Comparison of ENCODE assay signal across 21 cellular contexts in the genomic region with DNA sequence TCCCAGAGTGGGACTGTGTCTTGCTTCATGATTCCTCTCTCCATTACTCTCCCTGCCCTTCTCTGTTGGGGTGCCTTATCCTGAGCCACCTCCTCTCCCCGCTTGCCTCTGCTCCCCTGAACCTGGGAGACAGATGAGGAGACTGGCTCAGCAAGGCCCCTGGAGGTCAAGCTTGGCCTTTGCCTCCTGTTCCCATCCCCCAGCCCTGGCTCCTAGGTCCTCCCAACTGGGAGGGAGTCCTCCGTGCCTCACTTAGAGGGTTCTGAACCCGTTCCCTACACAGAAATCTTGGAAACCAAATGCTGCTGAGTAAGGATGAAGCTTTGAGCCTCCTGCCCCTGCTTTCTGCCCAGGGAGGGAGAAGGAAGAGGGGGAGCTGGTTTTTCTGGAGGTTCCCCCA. TPM values are rescaled to one million over a fixed set of nuclear protein-coding genes. Genes with fewer than 3 reads are reported as not detected.
A peak's percentile ranks its signal among the peaks of the same experiment; 100 is the strongest.
DNase-seq lines count a peak whose midpoint lies in the region; ATAC-seq and TF ChIP-seq lines count a peak whose summit lies in the region.
"Had no signal": no experiment of that assay in that cellular context is flagged by ENCODE, and none has a peak within 500 bp of the region (broad histone marks: within the 10 kb centered on the region; RNA-seq: fewer than 3 reads in every experiment).

No MANE protein-coding gene starts in this region.

- peaks cover 0 to 4% of the 10 kb centered on the region in 2 donors for H3K36me3 Mint-ChIP-seq in activated T-cell treated with anti-CD3 and anti-CD28 coated beads, Interleukin-2, amount 50 U/mL, for 72 hours (ENCODE audit: insufficient read depth in 2 of 2)
- peaks cover 20% of the 10 kb centered on the region for H3K36me3 Mint-ChIP-seq in endothelial cell (ENCODE audit: low read depth, unreplicated experiment)

- H3K4me2 ChIP-seq in osteoblast (ENCODE audit: insufficient read depth, low read length): no peak overlapping the region

- H3K9me3 Mint-ChIP-seq in activated T-cell treated with anti-CD3 and anti-CD28 coated beads, Interleukin-2, amount 50 U/mL, for 72 hours: no peaks in the 10 kb centered on the region
- no peaks in the 10 kb centered on the region for H3K9me3 Mint-ChIP-seq in endothelial cell (ENCODE audit: unreplicated experiment)
- H3K9me3 Mint-ChIP-seq: CD8-positive, alpha-beta T cell had no signal

- H3K4me3 Mint-ChIP-seq in activated T-cell treated with anti-CD3 and anti-CD28 coated beads, Interleukin-2, amount 50 U/mL, for 72 hours: no peak overlapping the region
- H3K4me3 Mint-ChIP-seq in endothelial cell (ENCODE audit: unreplicated experiment): peak overlapping the region; percentile 59
- H3K4me3 Mint-ChIP-seq: CD8-positive, alpha-beta T cell had no signal

- H3K27ac ChIP-seq in RWPE2 (ENCODE audit: poor library complexity, severe bottlenecking): no peak overlapping the region
- no peak overlapping the region for H3K27ac ChIP-seq in osteoblast (ENCODE audit: low read depth, low read length)
- H3K27ac ChIP-seq in brain microvascular endothelial cell: no peak overlapping the region
- H3K27ac ChIP-seq: SJCRH30 had no signal

- in situ Hi-C loops in brain microvascular endothelial cell (cut with HindIII; ENCODE audit: low pct_ligation_motif_present, low sequenced_read_pairs): no loop called here

- H3K4me1 ChIP-seq in RWPE2 (ENCODE audit: insufficient read depth, poor library complexity, severe bottlenecking) (no peaks in the 10 kb centered on the region), osteoblast (ENCODE audit: insufficient read depth, low read length) (no peaks in the 10 kb centered on the region)
- H3K4me1 ChIP-seq: SJCRH30 had no signal

- no peak for ATAC-seq in activated T-cell treated with anti-CD3 and anti-CD28 coated beads, Interleukin-2, amount 50 U/mL, for 72 hours (replicated peaks in 1 of 2)
- peak; percentile 11; the same call in 1 of the 3 replicates for ATAC-seq in RWPE2 (ENCODE audit: low read depth)
- ATAC-seq: CD8-positive, alpha-beta T cell; GM12878; Panc1 had no signal

- no peaks in the 10 kb centered on the region for H3K27me3 Mint-ChIP-seq in activated T-cell treated with anti-CD3 and anti-CD28 coated beads, Interleukin-2, amount 50 U/mL, for 72 hours (ENCODE audit: low read depth)
- H3K27me3 Mint-ChIP-seq in endothelial cell (ENCODE audit: unreplicated experiment): peaks cover 1% of the 10 kb centered on the region

- TF ChIP-seq CTCF in RWPE2 (IDR thresholded peaks at IDR 0.05; ENCODE audit: poor library complexity, severe bottlenecking) (no peak), endothelial cell (IDR thresholded peaks at IDR 0.05; ENCODE audit: unreplicated experiment) (no peak), osteoblast (IDR thresholded peaks at IDR 0.05; ENCODE audit: extremely low read depth, low read depth, low read length) (no peak), brain microvascular endothelial cell (IDR thresholded peaks at IDR 0.05; ENCODE audit: low read depth, low read length, missing control alignments) (no peak)

- no peak for DNase-seq in activated T-cell treated with anti-CD3 and anti-CD28 coated beads, Interleukin-2, amount 50 U/mL, for 72 hours
- no peak for DNase-seq in activated T-cell treated with anti-CD3 and anti-CD28 coated beads, Interleukin-2, amount 50 U/mL, for 48 hours
- DNase-seq in RWPE2 (ENCODE audit: low spot score) (no peak), endothelial cell (ENCODE audit: low spot score) (no peak), osteoblast (ENCODE audit: insufficient read length, low spot score, missing footprints) (peak; percentile 51), NCI-H146 (lab: John Stamatoyannopoulos, UW) (no peak), brain microvascular endothelial cell (no peak)
- DNase-seq: AML-193; C1 segment of cervical spinal cord; CD8-positive, alpha-beta T cell; DND-41; GOT3; IMR-90; NCI-H1694 treated with DMSO at 0.1 percent for 48 hours; NCI-H2081 treated with DMSO at 0.1 percent for 48 hours; NCI-H2171 treated with DMSO at 0.1 percent for 48 hours; NCI-H524 treated with DMSO at 0.1 percent for 48 hours; NCI-H82; SJCRH30 had no signal

- H2AFZ ChIP-seq in osteoblast (ENCODE audit: low read length): no peak overlapping the region

- H3K4me1 Mint-ChIP-seq in activated T-cell treated with anti-CD3 and anti-CD28 coated beads, Interleukin-2, amount 50 U/mL, for 72 hours (ENCODE audit: low read depth): no peaks in the 10 kb centered on the region
- no peaks in the 10 kb centered on the region for H3K4me1 Mint-ChIP-seq in endothelial cell (ENCODE audit: unreplicated experiment)

- H3K27me3 ChIP-seq in RWPE2 (ENCODE audit: insufficient read depth, poor library complexity, severe bottlenecking) (no peaks in the 10 kb centered on the region), osteoblast (ENCODE audit: insufficient read depth, low read length) (no peaks in the 10 kb centered on the region), brain microvascular endothelial cell (replicated peaks) (no peaks in the 10 kb centered on the region)
- H3K27me3 ChIP-seq: SJCRH30 had no signal

- no peaks in the 10 kb centered on the region for H3K9me3 ChIP-seq in RWPE2 (ENCODE audit: severe bottlenecking)
- H3K9me3 ChIP-seq in osteoblast (ENCODE audit: low read depth, low read length): no peaks in the 10 kb centered on the region
- H3K9me3 ChIP-seq: SJCRH30 had no signal

- H3K27ac Mint-ChIP-seq in activated T-cell treated with anti-CD3 and anti-CD28 coated beads, Interleukin-2, amount 50 U/mL, for 72 hours: peak overlapping the region; percentile 26
- H3K27ac Mint-ChIP-seq in endothelial cell (ENCODE audit: unreplicated experiment): no peak overlapping the region
- H3K27ac Mint-ChIP-seq: CD8-positive, alpha-beta T cell had no signal

- H3K79me2 ChIP-seq in osteoblast (ENCODE audit: insufficient read depth, low read length): no peaks in the 10 kb centered on the region

- H3K36me3 ChIP-seq in RWPE2 (ENCODE audit: low read depth) (peaks cover 23% of the 10 kb centered on the region), osteoblast (ENCODE audit: insufficient read depth, low read length) (peaks cover 23% of the 10 kb centered on the region), brain microvascular endothelial cell (replicated peaks) (peaks cover 41% of the 10 kb centered on the region)

- no peak overlapping the region for H3K4me3 ChIP-seq in RWPE2 (ENCODE audit: severe bottlenecking)
- no peak overlapping the region for H3K4me3 ChIP-seq in osteoblast (ENCODE audit: insufficient read depth, low read length)
- no peak overlapping the region for H3K4me3 ChIP-seq in brain microvascular endothelial cell (ENCODE audit: low read depth, low read length)
- H3K4me3 ChIP-seq: GM12878, SJCRH30 had no signal

- no peaks in the 10 kb centered on the region for H4K20me1 ChIP-seq in osteoblast (ENCODE audit: insufficient read depth, low read length)

RNA-seq across cellular contexts. Expression of gene ENDOG, which starts 9.8 kb away (rescaled TPM):
- total RNA-seq in activated T-cell treated with anti-CD3 and anti-CD28 coated beads, Interleukin-2, amount 50 U/mL, for 72 hours: 10 to 100 TPM; 12.7 to 15.0 TPM
- total RNA-seq in endothelial cell (ENCODE audit: unreplicated experiment): 8.1 TPM
- 17.4 and 18.0 TPM in 2 replicates for total RNA-seq in osteoblast

RNA-seq across cellular contexts. Expression of gene SPOUT1, which starts 21.1 kb away (rescaled TPM):
- 10 to 100 TPM; 64.8 to 69.1 TPM for total RNA-seq in activated T-cell treated with anti-CD3 and anti-CD28 coated beads, Interleukin-2, amount 50 U/mL, for 72 hours
- total RNA-seq in endothelial cell (ENCODE audit: unreplicated experiment) (62.1 TPM), osteoblast (10.1 and 10.3 TPM in 2 replicates)

RNA-seq across cellular contexts. Expression of gene TBC1D13, which starts 21.5 kb away (rescaled TPM):
- total RNA-seq in activated T-cell treated with anti-CD3 and anti-CD28 coated beads, Interleukin-2, amount 50 U/mL, for 72 hours: 10 to 100 TPM; 15.9 to 17.7 TPM
- total RNA-seq in endothelial cell (ENCODE audit: unreplicated experiment) (58.8 TPM), osteoblast (17.0 and 18.6 TPM in 2 replicates)

RNA-seq across cellular contexts. Expression of gene ZER1, which starts 36.8 kb away (rescaled TPM):
- 10 to 100 TPM; 30.6 to 32.6 TPM for total RNA-seq in activated T-cell treated with anti-CD3 and anti-CD28 coated beads, Interleukin-2, amount 50 U/mL, for 72 hours
- total RNA-seq in endothelial cell (ENCODE audit: unreplicated experiment): 29.2 TPM
- total RNA-seq in osteoblast: 26.4 and 27.1 TPM in 2 replicates
